18 cellular contexts compared by ENCODE assay signal in genomic region chr10:130707389-130707979, GRCh38.
"Had no signal": no experiment of that assay in that cellular context is flagged by ENCODE, and none has a peak within 500 bp of the region (broad histone marks: within the 10 kb centered on the region; RNA-seq: fewer than 3 reads in every experiment).

No MANE protein-coding gene starts in this region.

- H3K4me1 ChIP-seq: heart right ventricle, lower lobe of right lung, prostate gland, spleen had no signal

- H3K36me3 Mint-ChIP-seq: activated naive CD4-positive, alpha-beta T cell treated with anti-CD3 and anti-CD28 coated beads, Interleukin-2, amount 50 U/mL, for 72 hours; brain; naive thymus-derived CD4-positive, alpha-beta T cell; type B pancreatic cell had no signal

- H3K27ac Mint-ChIP-seq: activated CD8-positive, alpha-beta T cell treated with anti-CD3 and anti-CD28 coated beads, Interleukin-2, amount 10 ng/mL, durations not matched to agents 7 days and 5 days; activated naive CD4-positive, alpha-beta T cell treated with anti-CD3 and anti-CD28 coated beads, Interleukin-2, amount 50 U/mL, for 72 hours; activated T-helper 17 cell treated with anti-CD3 and anti-CD28 coated beads, Interleukin-2, amount 50 U/mL, for 72 hours; naive thymus-derived CD4-positive, alpha-beta T cell; type B pancreatic cell had no signal

- H3K4me3 Mint-ChIP-seq: activated CD8-positive, alpha-beta T cell treated with anti-CD3 and anti-CD28 coated beads, Interleukin-2, amount 10 ng/mL, durations not matched to agents 7 days and 5 days; activated T-helper 17 cell treated with anti-CD3 and anti-CD28 coated beads, Interleukin-2, amount 50 U/mL, for 72 hours; brain; naive thymus-derived CD4-positive, alpha-beta T cell; type B pancreatic cell had no signal

- H3K9me3 Mint-ChIP-seq: activated naive CD4-positive, alpha-beta T cell treated with anti-CD3 and anti-CD28 coated beads, Interleukin-2, amount 50 U/mL, for 72 hours; activated T-helper 17 cell treated with anti-CD3 and anti-CD28 coated beads, Interleukin-2, amount 50 U/mL, for 72 hours; type B pancreatic cell had no signal

- H3K9me3 ChIP-seq: heart right ventricle, lower lobe of right lung, prostate gland, spleen, thoracic aorta had no signal

- H3K36me3 ChIP-seq: heart right ventricle, lower lobe of right lung, prostate gland, spleen, thoracic aorta had no signal

- DNase-seq: activated CD4-positive, alpha-beta T cell treated with anti-CD3 and anti-CD28 coated beads, Interleukin-2, amount 50 U/mL, for 1 hour; activated CD4-positive, CD25-positive, alpha-beta regulatory T cell treated with anti-CD3 and anti-CD28 coated beads, Interleukin-2, amount 50 U/mL, for 72 hours; activated CD8-positive, alpha-beta T cell treated with anti-CD3 and anti-CD28 coated beads, Interleukin-2, amount 10 ng/mL, durations not matched to agents 7 days and 5 days; activated T-cell treated with anti-CD3 and anti-CD28 coated beads, Interleukin-2, amount 50 U/mL, for 1 hour; aorta; heart right ventricle; kidney; lower lobe of right lung; naive thymus-derived CD4-positive, alpha-beta T cell; spleen; stimulated activated CD4-positive, alpha-beta T cell treated with anti-CD3 and anti-CD28 coated beads, Interleukin-4, amount 100 ng/mL, for 1 hour; stimulated activated naive CD4-positive, alpha-beta T cell treated with Interleukin-2 at 50 U/mL for 16 hours had no signal

- H3K4me1 Mint-ChIP-seq: activated T-helper 17 cell treated with anti-CD3 and anti-CD28 coated beads, Interleukin-2, amount 50 U/mL, for 72 hours; naive thymus-derived CD4-positive, alpha-beta T cell had no signal

- H3K4me3 ChIP-seq: heart right ventricle, lower lobe of right lung, prostate gland, spleen, thoracic aorta had no signal

- H3K27ac ChIP-seq: heart right ventricle, lower lobe of right lung, prostate gland, spleen, thoracic aorta had no signal
